Comparison of ENCODE assay signal across 15 cellular contexts in the genomic region with DNA sequence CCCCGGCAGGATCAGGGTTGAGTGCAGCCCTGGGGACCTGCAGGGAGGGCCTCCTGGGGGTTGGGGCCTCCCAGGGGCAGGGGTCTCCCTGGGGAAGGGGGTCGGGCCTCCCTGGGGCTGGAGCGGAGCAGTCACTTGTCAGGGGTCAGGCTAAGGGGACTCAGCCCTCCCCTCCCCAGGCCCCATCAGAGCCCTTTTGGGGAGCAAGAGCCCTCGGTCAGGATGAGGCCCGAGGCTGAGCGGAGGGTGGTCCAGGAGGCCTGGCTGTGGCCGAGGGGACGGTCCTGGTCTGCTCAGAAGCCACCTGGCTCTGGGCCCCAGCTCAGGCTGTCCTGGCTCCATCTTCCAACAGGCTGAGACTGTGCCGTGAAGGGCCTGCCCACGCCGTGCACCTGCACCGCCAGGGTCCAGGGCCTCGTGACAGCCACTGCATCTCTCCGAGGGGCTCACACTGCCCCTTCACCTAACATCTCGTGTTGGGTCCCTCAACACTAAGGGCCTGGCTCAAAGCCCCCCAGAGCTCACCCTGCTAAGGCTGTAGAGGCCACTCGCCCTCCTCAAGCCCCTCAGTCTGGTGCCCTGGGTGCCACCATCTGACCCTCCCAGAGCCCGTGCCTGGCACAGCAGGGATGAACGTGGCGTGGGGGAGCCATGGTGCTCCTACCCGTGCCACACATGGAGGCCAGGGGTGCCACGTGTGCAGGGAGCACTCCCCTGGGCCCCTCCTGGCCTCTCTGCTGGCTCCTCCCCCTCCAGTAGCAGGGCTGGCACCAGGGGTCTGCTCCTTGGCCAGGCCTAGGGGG. TPM values are rescaled to one million over a fixed set of nuclear protein-coding genes. Genes with fewer than 3 reads are reported as not detected.
"Had no signal": no experiment of that assay in that cellular context is flagged by ENCODE, and none has a peak within 500 bp of the region (broad histone marks: within the 10 kb centered on the region; RNA-seq: fewer than 3 reads in every experiment).

No MANE protein-coding gene starts in this region.

- H3K27ac ChIP-seq: tibial artery, vagina, WERI-Rb-1 had no signal

- FAIRE-seq: small intestine had no signal

- H3K4me3 ChIP-seq: tibial artery, vagina had no signal

- H3K27me3 Mint-ChIP-seq: activated CD4-positive, alpha-beta memory T cell treated with anti-CD3 and anti-CD28 coated beads, Interleukin-2, amount 10 ng/mL, durations not matched to agents 7 days and 5 days; activated CD4-positive, alpha-beta T cell treated with anti-CD3 and anti-CD28 coated beads for 36 hours had no signal

- DNase-seq: activated CD4-positive, alpha-beta memory T cell treated with anti-CD3 and anti-CD28 coated beads, Interleukin-2, amount 10 ng/mL, durations not matched to agents 7 days and 5 days; activated CD4-positive, alpha-beta T cell treated with anti-CD3 and anti-CD28 coated beads for 36 hours; activated CD8-positive, alpha-beta memory T cell treated with anti-CD3 and anti-CD28 coated beads, Interleukin-2, amount 50 U/mL, for 48 hours; activated naive CD4-positive, alpha-beta T cell; central memory CD4-positive, alpha-beta T cell; cortex of kidney; effector CD8-positive, alpha-beta T cell; mesenchymal stem cell; nephron progenitor cell; small intestine; tibial artery; WERI-Rb-1 had no signal

- H3K4me3 Mint-ChIP-seq: activated CD4-positive, alpha-beta memory T cell treated with anti-CD3 and anti-CD28 coated beads, Interleukin-2, amount 10 ng/mL, durations not matched to agents 7 days and 5 days; activated CD4-positive, alpha-beta T cell treated with anti-CD3 and anti-CD28 coated beads for 36 hours; activated T-helper 1 cell treated with anti-CD3 and anti-CD28 coated beads, Interleukin-12 subunit alpha, Interleukin-12 subunit beta, Interleukin-2, Interleukin-4 antibody, amounts not matched to agents 30 ng/mL and 10 ng/mL and 1 ng/mL, durations not matched to agents 14 hours and 24 hours and 36 hours; nephron progenitor cell had no signal

- H3K9me3 Mint-ChIP-seq: activated CD4-positive, alpha-beta memory T cell treated with anti-CD3 and anti-CD28 coated beads, Interleukin-2, amount 10 ng/mL, durations not matched to agents 7 days and 5 days; activated T-helper 1 cell treated with anti-CD3 and anti-CD28 coated beads, Interleukin-12 subunit alpha, Interleukin-12 subunit beta, Interleukin-2, Interleukin-4 antibody, amounts not matched to agents 30 ng/mL and 10 ng/mL and 1 ng/mL, durations not matched to agents 14 hours and 24 hours and 36 hours had no signal

- ATAC-seq: activated CD4-positive, alpha-beta T cell treated with anti-CD3 and anti-CD28 coated beads for 36 hours had no signal

- H3K4me1 ChIP-seq: tibial artery, vagina had no signal

- H3K27ac Mint-ChIP-seq: activated CD4-positive, alpha-beta memory T cell treated with anti-CD3 and anti-CD28 coated beads, Interleukin-2, amount 10 ng/mL, durations not matched to agents 7 days and 5 days; activated CD4-positive, alpha-beta T cell treated with anti-CD3 and anti-CD28 coated beads for 36 hours; activated T-helper 1 cell treated with anti-CD3 and anti-CD28 coated beads, Interleukin-12 subunit alpha, Interleukin-12 subunit beta, Interleukin-2, Interleukin-4 antibody, amounts not matched to agents 30 ng/mL and 10 ng/mL and 1 ng/mL, durations not matched to agents 14 hours and 24 hours and 36 hours; nephron progenitor cell had no signal

- H3K9me3 ChIP-seq: tibial artery, vagina had no signal

- H3K27me3 ChIP-seq: tibial artery, vagina had no signal

RNA-seq across cellular contexts. Expression of gene BHLHA15, which starts 12.9 kb away (rescaled TPM):
- total RNA-seq: osteocyte, vagina had no signal
